Comparison of ENCODE assay signal across 10 cellular contexts in the genomic region with DNA sequence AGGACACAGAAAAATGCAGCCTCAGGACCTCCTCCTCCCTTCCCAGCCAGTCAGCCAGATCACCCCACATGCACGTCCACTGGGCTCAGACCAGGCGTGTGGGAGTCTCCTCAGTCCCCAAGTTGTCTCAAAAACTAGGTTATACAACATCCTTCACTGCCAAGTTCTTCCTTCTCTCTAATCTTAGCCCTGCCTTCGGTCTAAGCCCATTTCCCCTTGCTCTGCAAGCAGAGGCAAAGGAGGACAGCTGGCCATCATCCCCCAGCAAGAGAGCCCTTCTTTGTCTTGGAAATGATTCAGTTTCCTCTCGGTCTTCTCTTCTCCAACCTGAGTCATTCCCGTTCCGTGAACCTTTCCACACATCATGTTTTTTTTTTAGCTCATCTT. TPM values are rescaled to one million over a fixed set of nuclear protein-coding genes. Genes with fewer than 3 reads are reported as not detected.
DNase-seq lines count a peak whose midpoint lies in the region; ATAC-seq, FAIRE-seq and TF ChIP-seq lines count a peak whose summit lies in the region.
"Had no signal": no experiment of that assay in that cellular context is flagged by ENCODE, and none has a peak within 500 bp of the region (broad histone marks: within the 10 kb centered on the region; RNA-seq: fewer than 3 reads in every experiment).

No MANE protein-coding gene starts in this region.

- no peak for TF ChIP-seq CTCF in astrocyte (IDR thresholded peaks at IDR 0.05; ENCODE audit: insufficient read depth, low read depth, low read length)
- no peak for TF ChIP-seq CTCF in nephron progenitor cell (IDR thresholded peaks at IDR 0.05)
- TF ChIP-seq CTCF in colonic mucosa (IDR thresholded peaks at IDR 0.05) = no peak

- DNase-seq in astrocyte (ENCODE audit: low read depth) = peak; percentile 35
- no peak for DNase-seq in nephron progenitor cell
- DNase-seq in colonic mucosa = no peak
- no peak for DNase-seq in SKM-1 treated with dmso at 0.1 percent for 144 hours (lab: John Stamatoyannopoulos, UW; ENCODE audit: unreplicated experiment)
- DNase-seq in activated T-cell treated with anti-CD3 and anti-CD28 coated beads, Interleukin-2, amount 50 U/mL, for 24 hours = no peak

- H3K79me2 ChIP-seq in astrocyte (ENCODE audit: insufficient read depth, low read length) = no peaks in the 10 kb centered on the region

- no peaks in the 10 kb centered on the region for H3K36me3 ChIP-seq in astrocyte (ENCODE audit: insufficient read depth, low read length)
- H3K36me3 ChIP-seq in colonic mucosa = no peaks in the 10 kb centered on the region
- H3K36me3 ChIP-seq: cardiac muscle cell had no signal

- H3K27ac ChIP-seq in astrocyte (ENCODE audit: low read depth, low read length) (no peak overlapping the region), colonic mucosa (no peak overlapping the region)
- H3K27ac ChIP-seq: cardiac muscle cell had no signal

- intact Hi-C loops in colonic mucosa (cut with DNase I) = no loop called here

- peaks cover 2% of the 10 kb centered on the region for H3K9me3 Mint-ChIP-seq in astrocyte (ENCODE audit: unreplicated experiment)
- no peaks in the 10 kb centered on the region for H3K9me3 Mint-ChIP-seq in nephron progenitor cell
- no peaks in the 10 kb centered on the region for H3K9me3 Mint-ChIP-seq in activated T-cell treated with anti-CD3 and anti-CD28 coated beads, Interleukin-2, amount 50 U/mL, for 24 hours

- H3K36me3 Mint-ChIP-seq in astrocyte (ENCODE audit: low read depth, unreplicated experiment) (no peaks in the 10 kb centered on the region), nephron progenitor cell (ENCODE audit: low read depth) (no peaks in the 10 kb centered on the region)
- no peaks in the 10 kb centered on the region for H3K36me3 Mint-ChIP-seq in activated T-cell treated with anti-CD3 and anti-CD28 coated beads, Interleukin-2, amount 50 U/mL, for 24 hours (ENCODE audit: low read depth)

- H3K4me3 Mint-ChIP-seq in astrocyte (ENCODE audit: unreplicated experiment) (no peak overlapping the region), nephron progenitor cell (peak overlapping the region; percentile 4)
- H3K4me3 Mint-ChIP-seq in activated T-cell treated with anti-CD3 and anti-CD28 coated beads, Interleukin-2, amount 50 U/mL, for 24 hours = no peak overlapping the region

- H3K9me3 ChIP-seq in astrocyte (ENCODE audit: insufficient read depth, low read depth, low read length) (no peaks in the 10 kb centered on the region), colonic mucosa (no peaks in the 10 kb centered on the region)

- H4K20me1 ChIP-seq in astrocyte (ENCODE audit: insufficient read depth, low read length) = no peaks in the 10 kb centered on the region

- no peak overlapping the region for H3K4me3 ChIP-seq in astrocyte (ENCODE audit: insufficient read depth, low read depth, low read length)
- no peak overlapping the region for H3K4me3 ChIP-seq in colonic mucosa
- H3K4me3 ChIP-seq: cardiac muscle cell had no signal

- H3K4me1 ChIP-seq in astrocyte (ENCODE audit: insufficient read depth, low read length) (peaks cover 13% of the 10 kb centered on the region), colonic mucosa (peaks cover 5% of the 10 kb centered on the region)

- H2AFZ ChIP-seq in astrocyte (ENCODE audit: low read depth, low read length) = peak overlapping the region; percentile 75

- peaks cover 34% of the 10 kb centered on the region for H3K4me1 Mint-ChIP-seq in astrocyte (ENCODE audit: low read depth, unreplicated experiment)
- H3K4me1 Mint-ChIP-seq in nephron progenitor cell = peaks cover 41% of the 10 kb centered on the region
- peaks cover 13% of the 10 kb centered on the region for H3K4me1 Mint-ChIP-seq in activated T-cell treated with anti-CD3 and anti-CD28 coated beads, Interleukin-2, amount 50 U/mL, for 24 hours (ENCODE audit: low read depth)

- H3K27ac Mint-ChIP-seq in astrocyte (ENCODE audit: unreplicated experiment) = peak overlapping the region; percentile 81
- H3K27ac Mint-ChIP-seq in nephron progenitor cell = no peak overlapping the region
- no peak overlapping the region for H3K27ac Mint-ChIP-seq in activated T-cell treated with anti-CD3 and anti-CD28 coated beads, Interleukin-2, amount 50 U/mL, for 24 hours

- peak overlapping the region; percentile 75 for H3K4me2 ChIP-seq in astrocyte (ENCODE audit: low read length)

- peak; percentile 4 for ATAC-seq in GM18517 (IDR thresholded peaks at IDR 0.05; ENCODE audit: unreplicated experiment)
- ATAC-seq in HG03378 (IDR thresholded peaks at IDR 0.05; ENCODE audit: unreplicated experiment) = peak; percentile 11
- ATAC-seq in HG02852 (IDR thresholded peaks at IDR 0.05; ENCODE audit: unreplicated experiment) = no peak

- peaks cover 29% of the 10 kb centered on the region for H3K27me3 Mint-ChIP-seq in astrocyte (ENCODE audit: low read depth, unreplicated experiment)
- H3K27me3 Mint-ChIP-seq in nephron progenitor cell (ENCODE audit: low read depth, poor library complexity) = peaks cover 82% of the 10 kb centered on the region
- H3K27me3 Mint-ChIP-seq in activated T-cell treated with anti-CD3 and anti-CD28 coated beads, Interleukin-2, amount 50 U/mL, for 24 hours = peaks cover 34% of the 10 kb centered on the region

- H3K9ac ChIP-seq in astrocyte (ENCODE audit: low read length) = peak overlapping the region; percentile 17
- no peak overlapping the region for H3K9ac ChIP-seq in colonic mucosa (ENCODE audit: low read depth in 2 of 2, low read length in 2 of 2)

- no peak for FAIRE-seq in astrocyte (lab: Jason Lieb, UNC)

- H3K27me3 ChIP-seq in astrocyte (ENCODE audit: insufficient read depth, low read length) (peaks cover 14% of the 10 kb centered on the region), colonic mucosa (no peaks in the 10 kb centered on the region)

RNA-seq across cellular contexts. Expression of a gene that starts 14.0 kb away (rescaled TPM):
- total RNA-seq in astrocyte (1.5 and 1.7 TPM in 2 replicates), colonic mucosa (10 to 100 TPM in 1 of 2 donors, 1 to 10 TPM in 1; 3.1 to 11.1 TPM)

RNA-seq across cellular contexts. Expression of a gene that starts 26.3 kb away (rescaled TPM):
- total RNA-seq in astrocyte = 0.18 TPM in 1 of 2 replicates, not detected in the other
- 100 to 1,000 TPM; 122 to 155 TPM for total RNA-seq in colonic mucosa
- total RNA-seq: cardiac muscle cell; T-helper 1 cell treated with Interleukin-12 subunit alpha and Interleukin-12 subunit beta and Interleukin-4 antibody, amounts not matched to agents 30 ng/mL and 1 ng/mL, for 36 hours had no signal

RNA-seq across cellular contexts. Expression of a gene that starts 36.4 kb away (rescaled TPM):
- total RNA-seq in astrocyte (9.4 and 22.0 TPM in 2 replicates), colonic mucosa (10 to 100 TPM; 10.4 to 15.7 TPM)

RNA-seq across cellular contexts. Expression of a gene that starts 52.0 kb away (rescaled TPM):
- total RNA-seq in astrocyte = 5.0 and 6.2 TPM in 2 replicates
- 10 to 100 TPM in 1 of 2 donors, 1 to 10 TPM in 1; 8.4 to 10.7 TPM for total RNA-seq in colonic mucosa

RNA-seq across cellular contexts. Expression of a gene that starts 52.2 kb away (rescaled TPM):
- total RNA-seq in astrocyte (15.4 and 18.5 TPM in 2 replicates), colonic mucosa (100 to 1,000 TPM; 128 to 236 TPM)

Comparison
In these comparisons a context has a peak if more than half of its experiments do, and no peak if none do; other contexts are left out.
1. RNA of a gene that starts 26.3 kb away (total RNA-seq): 122 to 155 TPM in colonic mucosa; 0.18 TPM in astrocyte; every median in the first group is over 100 times any median in the second.